ENCODE assay signal across 8 cellular contexts in the genomic region with DNA sequence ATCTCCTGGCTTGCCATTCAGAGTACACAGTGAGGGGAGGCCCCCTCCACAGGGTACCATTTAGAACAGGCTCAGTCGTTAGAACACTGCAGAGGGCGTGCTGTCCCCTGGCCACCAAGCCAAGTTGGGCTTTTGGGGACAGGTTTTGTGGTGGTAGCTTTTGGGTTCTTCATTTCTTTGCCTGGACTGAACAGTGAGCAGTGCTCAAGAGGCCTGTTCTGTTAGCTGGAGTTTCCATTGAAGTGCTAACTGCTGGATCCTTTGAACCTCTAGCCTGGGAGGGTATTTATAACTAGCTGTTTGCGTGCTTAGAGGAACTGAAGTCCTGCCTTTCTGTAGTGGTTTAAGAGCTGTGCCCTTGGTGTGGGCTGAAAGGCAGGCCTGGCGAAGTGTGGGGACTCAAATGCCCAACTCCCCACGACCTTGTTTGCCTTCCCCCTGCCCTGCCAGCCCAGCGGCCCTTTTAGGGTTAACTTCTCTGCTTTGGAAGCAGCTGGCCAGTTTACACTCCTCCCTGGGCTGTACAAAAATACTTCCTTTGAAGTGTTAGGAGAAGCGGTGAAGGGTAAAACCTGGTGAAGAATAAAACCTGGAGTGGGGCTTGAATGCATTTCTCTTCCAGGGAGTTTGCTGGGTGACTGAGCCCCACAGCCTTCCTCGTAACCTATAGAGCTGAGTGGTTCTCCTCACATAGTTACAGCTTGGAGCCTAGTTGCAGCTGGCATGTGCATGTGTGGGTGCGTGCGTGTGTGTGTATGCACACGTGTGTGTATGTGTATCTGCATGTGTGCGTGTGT. TPM values are rescaled to one million over a fixed set of nuclear protein-coding genes. Genes with fewer than 3 reads are reported as not detected.
DNase-seq lines count a peak whose midpoint lies in the region; ATAC-seq, FAIRE-seq and TF ChIP-seq lines count a peak whose summit lies in the region.

No MANE protein-coding gene starts in this region.

- WGBS in H1 (ENCODE audit: extremely low coverage in 1 of 2, insufficient coverage in 1 of 2, insufficient read length in 1 of 2, insufficient replicate concordance in 2 of 2, low coverage in 1 of 2, low lambda C conversion rate in 2 of 2, missing lambda C conversion rate in 1 of 2), 2 experiments, result 45% methylated on average over 12 of the region's 12 CpGs; no CpG with 5 or more reads in 1 of the 2 experiments

- peak; percentile 69 to 71 for DNase-seq in Caco-2
- DNase-seq in NCI-H2171 (lab: John Stamatoyannopoulos, UW), result peak; percentile 53
- DNase-seq in H1 (ENCODE audit: low read depth in 1 of 2, low spot score in 2 of 2), result no peak
- no peak for DNase-seq in activated CD8-positive, alpha-beta memory T cell treated with anti-CD3 and anti-CD28 coated beads for 24 hours
- no peak for DNase-seq in NCI-H226
- DNase-seq in RPMI8226, result no peak

- H3K27me3 Mint-ChIP-seq in Caco-2 (ENCODE audit: insufficient read depth, unreplicated experiment) (no peaks in the 10 kb centered on the region), nephron (ENCODE audit: low read depth) (no peaks in the 10 kb centered on the region)

- H4K8ac ChIP-seq in H1 (ENCODE audit: extremely low read depth, insufficient read depth, low read length), result no peak overlapping the region

- H3K36me3 Mint-ChIP-seq in Caco-2 (ENCODE audit: insufficient read depth, unreplicated experiment) (peaks cover 70% of the 10 kb centered on the region), nephron (ENCODE audit: low read depth) (no peaks in the 10 kb centered on the region)

- H2BK120ac ChIP-seq in H1 (replicated peaks; ENCODE audit: low read depth, low read length), result no peak overlapping the region

- H3K79me2 ChIP-seq in H1 (ENCODE audit: control insufficient read depth in 1 of 2, insufficient read depth in 2 of 2, low read length in 2 of 2), result peaks cover 18 to 92% of the 10 kb centered on the region in 2 experiments

- no peak overlapping the region for H2BK12ac ChIP-seq in H1 (ENCODE audit: low read depth, low read length)

- H3K4me1 ChIP-seq in Caco-2, result peaks cover 86% of the 10 kb centered on the region
- peaks cover 13 to 20% (median 17%) of the 10 kb centered on the region in 4 experiments for H3K4me1 ChIP-seq in H1 (replicated peaks in 1 of 4; ENCODE audit: control insufficient read depth in 3 of 4, insufficient read depth in 4 of 4, low read length in 3 of 4)

- intact Hi-C loops in Caco-2 (cut with micrococcal nuclease; ENCODE audit: unreplicated experiment), result no loop called here

- H4K20me1 ChIP-seq in H1 (replicated peaks in 1 of 2; ENCODE audit: control insufficient read depth in 1 of 2, insufficient read depth in 2 of 2, low read length in 2 of 2), result peaks cover 22 to 31% of the 10 kb centered on the region in 2 experiments

- H3K56ac ChIP-seq in H1 (replicated peaks; ENCODE audit: insufficient read length, low read depth, low read length), result no peak overlapping the region

- no peak overlapping the region for H3K23ac ChIP-seq in H1 (ENCODE audit: insufficient read length)

- H2BK15ac ChIP-seq in H1 (ENCODE audit: low read length), result 0 out of 2 replicates have a peak overlapping the region, but pooled peaks have one; percentile 81

- FAIRE-seq in H1 (lab: Jason Lieb, UNC), result no peak

- H3K27me3 ChIP-seq in Caco-2 (replicated peaks; ENCODE audit: control insufficient read depth, insufficient read depth, low read length) (no peaks in the 10 kb centered on the region), H1 (replicated peaks in 1 of 4; ENCODE audit: control insufficient read depth in 3 of 4, extremely low read depth in 1 of 4, insufficient read depth in 3 of 4, low read length in 3 of 4) (no peaks in the 10 kb centered on the region)

- no peak overlapping the region for H3K4ac ChIP-seq in H1 (replicated peaks; ENCODE audit: insufficient read length, low read depth, low read length)

- H3K14ac ChIP-seq in H1 (ENCODE audit: insufficient read length), result no peak overlapping the region

- H3K27ac Mint-ChIP-seq in Caco-2 (ENCODE audit: unreplicated experiment), result peak overlapping the region; percentile 54
- peak overlapping the region; percentile 94 to 98 (median 98) for H3K27ac Mint-ChIP-seq in nephron

- H3K4me3 ChIP-seq in Caco-2 (ENCODE audit: low read depth, low read length) (no peak overlapping the region), H1 (ENCODE audit: extremely low read depth in 1 of 4, insufficient read depth in 2 of 4, low read depth in 3 of 4, low read length in 4 of 4) (peak overlapping the region in 1 of 4 experiments; percentile 5; a peak in 2 of 8 replicates)

- TF ChIP-seq EP300 in H1 (IDR thresholded peaks at IDR 0.05; ENCODE audit: borderline replicate concordance in 1 of 2, low read depth in 2 of 2, low read length in 2 of 2), result no peak

- peak overlapping the region; percentile 24; the same call in 1 of the 2 replicates for H2BK5ac ChIP-seq in H1 (ENCODE audit: low read depth, low read length)

- H3K23me2 ChIP-seq in H1 (ENCODE audit: low read depth, low read length), result peaks cover 2% of the 10 kb centered on the region; the same call in 1 of the 2 replicates

- peaks cover 64% of the 10 kb centered on the region for H3K4me1 Mint-ChIP-seq in Caco-2 (ENCODE audit: low read depth, unreplicated experiment)
- H3K4me1 Mint-ChIP-seq in nephron, result peaks cover 85% of the 10 kb centered on the region

- H3K27ac ChIP-seq in H1 (ENCODE audit: low read depth, low read length), result no peak overlapping the region

- H3K18ac ChIP-seq in H1 (ENCODE audit: extremely low read depth, low read length), result peak overlapping the region; percentile 86

- POLR2A ChIA-PET in Caco-2 (lab: Charles Lee), result interaction anchor here (0.5 to 0.9 kb wide), 4 partner anchors 11 to 1247 kb away, joined by 5 to 11 read pairs (median 7); partner anchors contain the start of genes KREMEN1 and ZNRF3
- POLR2A ChIA-PET in H1 (lab: Charles Lee; ENCODE audit: partially characterized antibody), result interaction anchor here (0.6 to 2.4 kb wide), 15 partner anchors 9 to 121 kb away, joined by 3 to 9 read pairs (median 4); no protein-coding TSS in a partner anchor

- H3K9ac ChIP-seq in H1 (replicated peaks in 1 of 4; ENCODE audit: extremely low read depth in 1 of 4, low read depth in 3 of 4, low read length in 3 of 4), result no peak overlapping the region

- H3K9me3 ChIP-seq in Caco-2 (no peaks in the 10 kb centered on the region), H1 (ENCODE audit: insufficient read depth in 2 of 2, low read depth in 1 of 2, low read length in 1 of 2) (no peaks in the 10 kb centered on the region)

- no peak overlapping the region for H4K91ac ChIP-seq in H1 (replicated peaks; ENCODE audit: insufficient read length, low read length)

- no peak overlapping the region for H2AFZ ChIP-seq in H1 (ENCODE audit: low read length)

- no peak for ATAC-seq in GM21576 (IDR thresholded peaks at IDR 0.05; ENCODE audit: unreplicated experiment)

- H3K36me3 ChIP-seq in Caco-2 (ENCODE audit: control insufficient read depth, insufficient read depth, low read length) (no peaks in the 10 kb centered on the region; the same call in 1 of the 2 replicates), H1 (ENCODE audit: control insufficient read depth in 2 of 4, insufficient read depth in 4 of 4, low read length in 3 of 4) (no peaks in the 10 kb centered on the region)

- TF ChIP-seq POLR2A in H1 (IDR thresholded peaks at IDR 0.05; ENCODE audit: control extremely low read depth in 1 of 2, low read depth in 2 of 2, low read length in 2 of 2), result no peak

- H4K5ac ChIP-seq in H1 (ENCODE audit: insufficient read length, low read depth, low read length), result no peak overlapping the region

- H3K4me2 ChIP-seq in H1 (ENCODE audit: insufficient read depth in 1 of 2, low read depth in 2 of 2, low read length in 2 of 2), result peak overlapping the region; percentile 53; a peak in 3 of 4 replicates

- no TSS peak for BruUV-seq in Caco-2 (replicated peaks; lab: Mats Ljungman, UMichigan)

- H3K4me3 Mint-ChIP-seq in Caco-2 (ENCODE audit: unreplicated experiment) (peak overlapping the region; percentile 32), nephron (peak overlapping the region; percentile 69 to 77 (median 71))

- peaks cover 30% of the 10 kb centered on the region for H3K79me1 ChIP-seq in H1 (ENCODE audit: low read depth, low read length)

- peak overlapping the region; percentile 78; the same call in 1 of the 2 replicates for H2AK5ac ChIP-seq in H1 (ENCODE audit: low read depth, low read length)

- CTCF ChIA-PET in Caco-2 (lab: Charles Lee) (interaction anchor here (0.6 to 1.7 kb wide), 7 partner anchors 14 to 1370 kb away, joined by 3 to 15 read pairs (median 5); partner anchors contain the start of gene ZNRF3), H1 (lab: Charles Lee; ENCODE audit: partially characterized antibody) (interaction anchor here (0.7 to 5.6 kb wide), 23 partner anchors 8 to 123 kb away, joined by 3 to 37 read pairs (median 4); no protein-coding TSS in a partner anchor)

- H3K9me3 Mint-ChIP-seq in Caco-2 (ENCODE audit: unreplicated experiment), result no peaks in the 10 kb centered on the region
- H3K9me3 Mint-ChIP-seq in nephron, result no peaks in the 10 kb centered on the region

- H2BK20ac ChIP-seq in H1 (ENCODE audit: low read length), result no peak overlapping the region

- TF ChIP-seq CTCF in Caco-2 (IDR thresholded peaks at IDR 0.05; ENCODE audit: insufficient read depth in 1 of 2, low read depth in 1 of 2, low read length in 1 of 2, severe bottlenecking in 1 of 2, unreplicated experiment in 1 of 2) (no peak), H1 (IDR thresholded peaks at IDR 0.05; ENCODE audit: control extremely low read depth in 1 of 3, insufficient read depth in 1 of 3, low read depth in 1 of 3, low read length in 3 of 3) (peak in 1 of 3 experiments; percentile 3; a peak in 1 of 4 replicates), nephron (IDR thresholded peaks at IDR 0.05; ENCODE audit: unreplicated experiment in 3 of 3) (no peak)

- peak in 1 of 2 experiments; percentile 18; a peak in 1 of 4 replicates for TF ChIP-seq RAD21 in H1 (IDR thresholded peaks at IDR 0.05 in 1 of 2, conservative IDR thresholded peaks at IDR 0.05 in 1 of 2; ENCODE audit: low read depth in 2 of 2, low read length in 2 of 2)

TF ChIP-seq in H1, 55 proteins besides CTCF, POLR2A, EP300 and RAD21:
- peak; percentile 87; the same call in 1 of the 2 replicates for TF ChIP-seq SP1 (IDR thresholded peaks at IDR 0.05; ENCODE audit: low read depth, low read length)
- no peak for TF ChIP-seq HDAC6 (IDR thresholded peaks at IDR 0.05; ENCODE audit: low read depth, low read length)

RNA-seq across cellular contexts. Expression of gene ZNRF3, which starts 34.6 kb away (rescaled TPM):
- total RNA-seq in Caco-2 (2022), result 37.9 and 41.1 TPM in 2 replicates
- 20.6 and 21.7 TPM in 2 replicates for total RNA-seq in H1 (2021; fragmentation: NEBNext Ultra II Directional; extraction: Animal tissue kit (Norgen Biotek cat#: 25700))
- 14.1 and 21.0 TPM in 2 replicates for polyA plus RNA-seq in H1 (2011; rRNA removed)
- 12.7 TPM for polyA plus RNA-seq in H1 (2011; cell fraction: cytosol; rRNA removed)
- polyA plus RNA-seq in H1 (2011; cell fraction: nucleus; rRNA removed), result 20.6 TPM
- polyA plus RNA-seq in H1 (2012, experiment 1 of 2), result 8.5 to 15.1 TPM (median 12.1 TPM) in 4 replicates
- polyA plus RNA-seq in H1 (2012, experiment 2 of 2), result 6.6 TPM
- 15.5 TPM for polyA plus RNA-seq in H1 (2013, experiment 1 of 2)
- 17.6 TPM for polyA plus RNA-seq in H1 (2013, experiment 2 of 2)
- polyA minus RNA-seq in H1 (2011; rRNA and poly(A)+ RNA removed), result 9.9 and 12.3 TPM in 2 replicates
- 15.9 TPM for polyA minus RNA-seq in H1 (2011; cell fraction: cytosol; rRNA and poly(A)+ RNA removed)
- polyA minus RNA-seq in H1 (2011; cell fraction: nucleus; rRNA and poly(A)+ RNA removed), result 15.9 TPM

Comparison
In these comparisons a context has a peak if more than half of its experiments do, and no peak if none do; other contexts are left out.
1. DNase-seq: peak in Caco-2 (2 of 2) and NCI-H2171 (single experiment); none in H1 (0 of 2), activated CD8-positive, alpha-beta memory T cell treated with anti-CD3 and anti-CD28 coated beads for 24 hours (single experiment), NCI-H226 (single experiment) and RPMI8226 (single experiment).